12 cellular contexts compared by ENCODE assay signal in genomic region chr10:4650572-4650971, GRCh38.
DNase-seq lines count a peak whose midpoint lies in the region; ATAC-seq and TF ChIP-seq lines count a peak whose summit lies in the region.
"Had no signal": no experiment of that assay in that cellular context is flagged by ENCODE, and none has a peak within 500 bp of the region (broad histone marks: within the 10 kb centered on the region; RNA-seq: fewer than 3 reads in every experiment).

No MANE protein-coding gene starts in this region.

- no peak for TF ChIP-seq POLR2A in gastroesophageal sphincter (IDR thresholded peaks at IDR 0.05)

- WGBS in gastroesophageal sphincter (ENCODE audit: low coverage in 1 of 2), 2 donors: 33 to 60% methylated on average over 1 of the region's 5 CpGs

- no peaks in the 10 kb centered on the region for H3K79me2 ChIP-seq in Karpas-422 (ENCODE audit: low read length)

- DNase-seq in GM04503 (ENCODE audit: low read depth) (peak; percentile 39), RPMI7951 (ENCODE audit: low read depth) (peak; percentile 48), OCI-M1 (lab: John Stamatoyannopoulos, UW) (no peak), Karpas-422 (no peak)
- DNase-seq: activated gamma-delta T cell treated with Interleukin-2 at 50 U/mL for 16 hours; DMS79 treated with DMSO at 0.1 percent for 48 hours; effector memory CD8-positive, alpha-beta T cell; immature natural killer cell had no signal

- H3K27ac ChIP-seq in gastroesophageal sphincter: peak overlapping the region; percentile 58 to 74 (median 70)
- no peak overlapping the region for H3K27ac ChIP-seq in Karpas-422 (ENCODE audit: low read length)
- H3K27ac ChIP-seq: SK-N-MC had no signal

- H3K4me1 ChIP-seq in gastroesophageal sphincter (peaks cover 5 to 31% (median 7%) of the 10 kb centered on the region in 3 donors), skeletal muscle satellite cell (ENCODE audit: control insufficient read depth, insufficient read depth, low read length) (peaks cover 30% of the 10 kb centered on the region), Karpas-422 (ENCODE audit: low read length) (no peaks in the 10 kb centered on the region)

- H3K4me2 ChIP-seq in skeletal muscle satellite cell (ENCODE audit: low read length): peak overlapping the region; percentile 52
- no peak overlapping the region for H3K4me2 ChIP-seq in Karpas-422 (ENCODE audit: low read depth, low read length, poor library complexity, severe bottlenecking)

- no peak for TF ChIP-seq EP300 in gastroesophageal sphincter (IDR thresholded peaks at IDR 0.05)

- H3K36me3 ChIP-seq in gastroesophageal sphincter (no peaks in the 10 kb centered on the region), skeletal muscle satellite cell (ENCODE audit: insufficient read depth, low read length) (no peaks in the 10 kb centered on the region), Karpas-422 (ENCODE audit: insufficient read depth, low read length) (no peaks in the 10 kb centered on the region)

- H3K9me2 ChIP-seq in Karpas-422 (replicated peaks; ENCODE audit: insufficient read depth, low read length): no peaks in the 10 kb centered on the region

- H3K9me3 ChIP-seq in gastroesophageal sphincter (no peaks in the 10 kb centered on the region), skeletal muscle satellite cell (replicated peaks; ENCODE audit: low read length) (no peaks in the 10 kb centered on the region), Karpas-422 (ENCODE audit: low read length) (no peaks in the 10 kb centered on the region)

- no peak overlapping the region for H2AFZ ChIP-seq in Karpas-422 (ENCODE audit: low read length)

- no peaks in the 10 kb centered on the region for H3K27me3 ChIP-seq in gastroesophageal sphincter
- no peaks in the 10 kb centered on the region for H3K27me3 ChIP-seq in skeletal muscle satellite cell (ENCODE audit: control insufficient read depth, insufficient read depth, low read length)
- no peaks in the 10 kb centered on the region for H3K27me3 ChIP-seq in Karpas-422 (ENCODE audit: low read length)

- H3K9ac ChIP-seq in skeletal muscle satellite cell (ENCODE audit: low read depth, low read length) (peak overlapping the region; percentile 31), Karpas-422 (ENCODE audit: low read length) (no peak overlapping the region)

- H4K20me1 ChIP-seq in Karpas-422 (ENCODE audit: insufficient read depth, low read depth, low read length): no peaks in the 10 kb centered on the region

- peak; percentile 48 for ATAC-seq in gastroesophageal sphincter
- no peak for ATAC-seq in GM21447 (IDR thresholded peaks at IDR 0.05; ENCODE audit: unreplicated experiment)
- ATAC-seq: effector memory CD8-positive, alpha-beta T cell had no signal

- no peak for TF ChIP-seq CTCF in gastroesophageal sphincter (IDR thresholded peaks at IDR 0.05)

- H3K4me3 ChIP-seq in gastroesophageal sphincter (no peak overlapping the region), skeletal muscle satellite cell (ENCODE audit: low read length) (no peak overlapping the region), Karpas-422 (ENCODE audit: low read length) (no peak overlapping the region)
- H3K4me3 ChIP-seq: SK-N-MC had no signal

Comparison
In these comparisons a context has a peak if more than half of its experiments do, and no peak if none do; other contexts are left out.
1. DNase-seq: peak in GM04503 (single experiment) and RPMI7951 (single experiment); none in OCI-M1 (single experiment) and Karpas-422 (single experiment).